In the genomic region with DNA sequence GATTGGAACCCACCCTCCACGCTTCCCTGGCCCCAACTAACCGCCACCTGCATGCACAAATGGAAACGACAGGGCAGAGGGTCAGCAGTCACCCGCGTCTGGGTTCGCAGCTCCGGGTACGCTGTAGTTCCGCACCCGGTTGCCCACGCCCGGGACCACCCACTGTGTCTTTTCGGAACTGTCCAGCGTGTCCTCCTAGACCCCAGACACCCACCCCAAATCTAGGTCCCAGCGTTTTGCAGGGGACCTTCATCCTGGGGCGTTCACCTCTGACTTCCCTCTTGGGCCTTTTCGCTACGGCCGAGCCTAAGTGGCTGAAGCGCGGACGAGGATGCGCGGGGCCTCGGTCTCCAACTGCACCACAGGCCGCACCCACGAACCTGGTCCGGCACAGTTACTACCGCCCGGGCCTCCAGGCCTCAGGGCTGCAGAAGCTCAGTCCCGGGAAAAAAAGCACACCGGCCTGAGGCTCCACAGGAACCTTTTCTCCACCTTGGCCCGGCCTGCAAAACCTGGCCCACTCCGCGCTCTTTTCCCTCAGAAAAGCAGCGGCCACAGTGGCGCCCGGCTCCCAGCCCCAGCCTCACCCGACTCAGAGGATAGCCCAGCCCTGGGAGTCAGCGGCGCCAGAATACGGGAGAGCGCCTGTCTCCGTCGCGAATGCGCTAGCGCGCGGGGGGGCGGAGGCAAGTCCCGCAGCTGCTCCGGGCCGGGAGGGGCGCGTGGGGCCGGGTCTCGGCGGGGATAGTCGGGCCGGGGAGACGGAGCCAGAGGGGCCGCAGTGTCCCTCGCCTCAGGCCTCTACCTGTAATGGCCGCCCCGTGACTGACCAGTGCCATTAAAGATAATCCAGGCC, we compare ENCODE assay signal across 8 cellular contexts. TPM values are rescaled to one million over a fixed set of nuclear protein-coding genes. Genes with fewer than 3 reads are reported as not detected.
A peak's percentile ranks its signal among the peaks of the same experiment; 100 is the strongest.
DNase-seq lines count a peak whose midpoint lies in the region; ATAC-seq and TF ChIP-seq lines count a peak whose summit lies in the region.

A gene (minus strand): TSS at position 633 of the 856 bp plus-strand sequence. CDS start 7,643 bp downstream, outside the sequence.

- H3K4me1 Mint-ChIP-seq in endodermal cell (peaks cover 12% of the 10 kb centered on the region), mesothelial cell of epicardium (peaks cover 20% of the 10 kb centered on the region)

- TF ChIP-seq CTCF in endodermal cell (conservative IDR thresholded peaks at IDR 0.05) = no peak
- no peak for TF ChIP-seq CTCF in mesothelial cell of epicardium (IDR thresholded peaks at IDR 0.05; ENCODE audit: unreplicated experiment)

- H3K27ac Mint-ChIP-seq in endodermal cell = peak within 1 kb of the TSS; percentile 95
- peak within 1 kb of the TSS; percentile 92 for H3K27ac Mint-ChIP-seq in mesothelial cell of epicardium

- peak within 1 kb of the TSS; percentile 72 for H3K9ac ChIP-seq in endodermal cell (ENCODE audit: extremely low read depth, low read length, poor library complexity, severe bottlenecking)

- peak within 1 kb of the TSS; percentile 86 for H3K27ac ChIP-seq in endodermal cell (ENCODE audit: low read depth, low read length)

- H3K36me3 Mint-ChIP-seq in endodermal cell (ENCODE audit: low read depth) (peaks cover 2% of the 10 kb centered on the region), mesothelial cell of epicardium (peaks cover 13% of the 10 kb centered on the region)

- 0% methylated on average over 21 to 66 of the region's 66 CpGs for WGBS in endodermal cell (ENCODE audit: insufficient coverage in 1 of 2, insufficient read length in 1 of 2), 2 experiments

- H3K9me3 ChIP-seq in endodermal cell (ENCODE audit: control insufficient read depth, low read length) = peaks cover 26% of the 10 kb centered on the region

- ATAC-seq in GM19025 (IDR thresholded peaks at IDR 0.05; ENCODE audit: low read depth, unreplicated experiment) (peak; percentile 63), HG03175 (IDR thresholded peaks at IDR 0.05; ENCODE audit: unreplicated experiment) (peak; percentile 67)

- H3K9me3 Mint-ChIP-seq in endodermal cell = no peaks in the 10 kb centered on the region
- peaks cover 16% of the 10 kb centered on the region for H3K9me3 Mint-ChIP-seq in mesothelial cell of epicardium

- peaks cover 19% of the 10 kb centered on the region for H3K36me3 ChIP-seq in endodermal cell (ENCODE audit: control insufficient read depth, insufficient read depth, low read length)

- H3K4me3 ChIP-seq in endodermal cell (ENCODE audit: low read length) = peak within 1 kb of the TSS; percentile 98

- DNase-seq in AG08396 (ENCODE audit: low spot score) (peak; percentile 92), NCI-H526 (lab: John Stamatoyannopoulos, UW) (peak; percentile 72 to 89), endodermal cell (peak; percentile 93), mesothelial cell of epicardium (ENCODE audit: low spot score in 2 of 2, unreplicated experiment in 2 of 2) (peak; percentile 93 to 94)
- peak; percentile 37 to 57 (median 54) for DNase-seq in activated CD8-positive, alpha-beta memory T cell treated with anti-CD3 and anti-CD28 coated beads for 48 hours (ENCODE audit: low read depth in 2 of 3, low spot score in 2 of 3)
- peak; percentile 49 for DNase-seq in stimulated activated CD8-positive, alpha-beta memory T cell treated with anti-CD3 and anti-CD28 coated beads, Interleukin-15, amount 100 ng/mL, for 1 hour (ENCODE audit: low read depth)

- no peaks in the 10 kb centered on the region for H3K4me1 ChIP-seq in endodermal cell (ENCODE audit: control insufficient read depth, insufficient read depth, low read length)

- peaks cover 22% of the 10 kb centered on the region for H3K27me3 Mint-ChIP-seq in endodermal cell (ENCODE audit: insufficient read depth)
- no peaks in the 10 kb centered on the region for H3K27me3 Mint-ChIP-seq in mesothelial cell of epicardium (ENCODE audit: low read depth)

- no peaks in the 10 kb centered on the region for H3K27me3 ChIP-seq in endodermal cell (ENCODE audit: control insufficient read depth, insufficient read depth, low read length, poor library complexity, severe bottlenecking)

- H3K4me3 Mint-ChIP-seq in endodermal cell (peak within 1 kb of the TSS; percentile 92), mesothelial cell of epicardium (peak within 1 kb of the TSS; percentile 94)

RNA-seq across cellular contexts. Expression of the gene that starts here (rescaled TPM):
- 10 to 100 TPM; 14.5 to 22.5 TPM for total RNA-seq in endodermal cell
- polyA plus RNA-seq in endodermal cell (2013, experiment 1 of 2) = 17.8 TPM
- 15.4 TPM for polyA plus RNA-seq in endodermal cell (2013, experiment 2 of 2)
- 23.4 to 27.7 TPM (median 23.6 TPM) in 3 replicates for total RNA-seq in mesothelial cell of epicardium

Comparison
In these comparisons a context has a peak if more than half of its experiments do, and no peak if none do; other contexts are left out.
1. Peak in every context shown above with its lines: DNase-seq, ATAC-seq, H3K4me3 ChIP-seq and H3K27ac ChIP-seq.